Comparison of ENCODE assay signal across 8 cellular contexts in genomic region chr17:64073771-64074703, GRCh38. TPM values are rescaled to one million over a fixed set of nuclear protein-coding genes. Genes with fewer than 3 reads are reported as not detected.
DNase-seq lines count a peak whose midpoint lies in the region; ATAC-seq and TF ChIP-seq lines count a peak whose summit lies in the region.

No MANE protein-coding gene starts in this region.

- in situ Hi-C loops in G401 (cut with HindIII; ENCODE audit: low sequenced_read_pairs) = no loop called here
- in situ Hi-C loops in gastrocnemius medialis (cut with MboI; ENCODE audit: low sequenced_read_pairs in 4 of 4) = loop anchor here in 1 of 4 donors (25.0 kb wide), 1 partner anchor 213 kb away; no protein-coding TSS in a partner anchor

- H3K4me1 ChIP-seq in hepatocyte (ENCODE audit: insufficient read depth) = peaks cover 25% of the 10 kb centered on the region
- H3K4me1 ChIP-seq in gastrocnemius medialis = peaks cover 0 to 3% of the 10 kb centered on the region in 2 donors

- intact Hi-C loops in gastrocnemius medialis (cut with DNase I; ENCODE audit: low total_unique reads) = no loop called here

- H3K4me3 ChIP-seq in hepatocyte (no peak overlapping the region), gastrocnemius medialis (no peak overlapping the region)

- TF ChIP-seq POLR2A in gastrocnemius medialis (IDR thresholded peaks at IDR 0.05) = no peak

- H3K27ac ChIP-seq in hepatocyte (peak overlapping the region; percentile 83), gastrocnemius medialis (no peak overlapping the region)

- no peaks in the 10 kb centered on the region for H3K79me2 ChIP-seq in hepatocyte

- no peaks in the 10 kb centered on the region for H4K20me1 ChIP-seq in hepatocyte (ENCODE audit: insufficient read depth, poor library complexity, severe bottlenecking)

- H3K36me3 ChIP-seq in hepatocyte (replicated peaks; ENCODE audit: insufficient read depth, low read depth) (no peaks in the 10 kb centered on the region), gastrocnemius medialis (peaks cover 3 to 46% of the 10 kb centered on the region in 2 donors)

- H3K27me3 ChIP-seq in hepatocyte (no peaks in the 10 kb centered on the region), gastrocnemius medialis (no peaks in the 10 kb centered on the region)

- no peak overlapping the region for H2AFZ ChIP-seq in hepatocyte

- no peaks in the 10 kb centered on the region for H3K9me2 ChIP-seq in hepatocyte (replicated peaks; ENCODE audit: insufficient read depth)

- 71% methylated on average over 9 of the region's 9 CpGs for WGBS in hepatocyte (ENCODE audit: low lambda C conversion rate, missing lambda C conversion rate)

- DNase-seq in NCI-H69 (lab: John Stamatoyannopoulos, UW) (peak; percentile 92), hepatocyte (ENCODE audit: low spot score) (no peak), NCI-H510A (lab: John Stamatoyannopoulos, UW) (no peak), G401 (ENCODE audit: low spot score) (no peak), NK-92 (lab: John Stamatoyannopoulos, UW; ENCODE audit: unreplicated experiment) (no peak), gastrocnemius medialis (no peak)

- H3K4me2 ChIP-seq in hepatocyte = peak overlapping the region; percentile 65

- TF ChIP-seq CTCF in hepatocyte (IDR thresholded peaks at IDR 0.05; ENCODE audit: poor library complexity) (no peak), gastrocnemius medialis (IDR thresholded peaks at IDR 0.05 in 4 of 5, conservative IDR thresholded peaks at IDR 0.05 in 1 of 5) (no peak)

- H3K9me3 ChIP-seq in hepatocyte (ENCODE audit: low read depth) (peaks cover 5% of the 10 kb centered on the region), gastrocnemius medialis (peaks cover 0 to 5% (median 3%) of the 10 kb centered on the region in 3 donors)

- ATAC-seq in GM19023 (IDR thresholded peaks at IDR 0.05; ENCODE audit: unreplicated experiment) = peak; percentile 70
- peak; percentile 79 for ATAC-seq in HG02938 (IDR thresholded peaks at IDR 0.05; ENCODE audit: unreplicated experiment)
- no peak for ATAC-seq in gastrocnemius medialis

RNA-seq across cellular contexts. Expression of gene ICAM2, which starts 53.6 kb away (rescaled TPM):
- total RNA-seq in hepatocyte = 6.0 and 8.4 TPM in 2 replicates
- 2.7 and 3.4 TPM in 2 replicates for polyA plus RNA-seq in hepatocyte
- not detected in 2 replicates for total RNA-seq in G401 (2014; rRNA removed; shearing (Covaris generic))
- total RNA-seq in gastrocnemius medialis = 10 to 100 TPM; 39.7 to 82.4 (median 56.3) TPM

RNA-seq across cellular contexts. Expression of gene ERN1, which starts 55.9 kb away (rescaled TPM):
- 10.3 and 14.3 TPM in 2 replicates for total RNA-seq in hepatocyte
- 16.5 and 19.4 TPM in 2 replicates for polyA plus RNA-seq in hepatocyte
- 3.1 and 3.8 TPM in 2 replicates for total RNA-seq in G401 (2014; rRNA removed; shearing (Covaris generic))
- 10 to 100 TPM in 3 of 4 donors, 1 to 10 TPM in 1; 9.7 to 27.5 (median 13.8) TPM for total RNA-seq in gastrocnemius medialis

Comparison
In these comparisons a context has a peak if more than half of its experiments do, and no peak if none do; other contexts are left out.
1. ATAC-seq: peak in GM19023 (single experiment) and HG02938 (single experiment); none in gastrocnemius medialis (0 of 2).